Comparison of ENCODE assay signal across 16 cellular contexts in the genomic region with DNA sequence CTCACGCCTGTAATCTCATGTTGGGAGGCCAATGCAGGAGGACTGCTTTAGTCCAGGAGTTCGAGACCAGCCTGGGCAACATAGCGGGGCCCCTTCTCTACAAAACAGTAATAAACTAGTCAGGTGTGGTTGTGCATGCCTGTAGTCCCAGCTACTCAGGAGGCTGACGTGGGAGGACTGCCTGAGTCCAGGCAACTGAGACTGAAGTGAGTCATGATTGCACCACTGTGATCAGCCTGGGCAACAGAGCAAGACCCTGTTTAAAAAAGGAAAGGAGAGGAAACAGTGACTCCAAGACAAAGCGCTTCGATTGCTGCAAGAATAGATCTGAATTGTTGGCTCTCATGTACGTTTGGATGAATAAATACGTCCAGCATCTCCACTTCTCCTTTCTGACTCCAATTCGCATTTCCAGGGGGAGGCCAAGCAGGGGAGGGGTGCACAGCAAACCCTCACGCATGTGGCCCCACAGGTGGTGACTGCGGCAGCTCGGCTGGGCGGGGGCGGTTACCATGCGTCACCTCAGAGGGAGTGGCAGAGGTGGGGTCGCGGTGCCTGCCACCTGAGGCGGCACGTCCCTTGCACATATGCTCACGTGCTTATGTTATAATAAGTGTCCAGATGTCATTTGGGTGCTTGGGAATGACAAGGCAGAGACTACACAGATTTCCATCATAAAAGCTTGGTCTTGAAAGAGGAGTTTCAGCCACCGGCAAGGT.
"Had no signal": no experiment of that assay in that cellular context is flagged by ENCODE, and none has a peak within 500 bp of the region (broad histone marks: within the 10 kb centered on the region; RNA-seq: fewer than 3 reads in every experiment).

No MANE protein-coding gene starts in this region.

- H3K4me1 Mint-ChIP-seq: activated T-helper 17 cell treated with anti-CD3 and anti-CD28 coated beads, Interleukin-2, amount 50 U/mL, for 72 hours; naive B cell had no signal

- DNase-seq: activated CD4-positive, alpha-beta T cell treated with anti-CD3 and anti-CD28 coated beads for 1 hour; activated CD4-positive, alpha-beta T cell treated with anti-CD3 and anti-CD28 coated beads, Interleukin-2, amount 50 U/mL, for 4 hours; activated naive CD4-positive, alpha-beta T cell treated with anti-CD3 and anti-CD28 coated beads, Interleukin-2, amount 50 U/mL, for 16 hours; activated T-cell treated with anti-CD3 and anti-CD28 coated beads for 4 hours; mammary epithelial cell; naive B cell; stimulated activated CD4-positive, alpha-beta T cell treated with anti-CD3 and anti-CD28 coated beads, Interleukin-2, amount 100 ng/mL, for 48 hours; stimulated activated naive B cell treated with anti-CD40 and anti-IgM and Interleukin-4, amounts not matched to agents 10 μg/mL and 1 μg/mL and 100 μg/mL, for 72 hours; T-helper 2 cell had no signal

- H3K27me3 Mint-ChIP-seq: activated T-helper 17 cell treated with anti-CD3 and anti-CD28 coated beads, Interleukin-2, amount 50 U/mL, for 72 hours; stimulated activated naive B cell treated with anti-CD40 and anti-IgM and Interleukin-4, amounts not matched to agents 10 μg/mL and 1 μg/mL and 100 μg/mL, for 72 hours had no signal

- H3K4me3 ChIP-seq: cardiac muscle cell, neural progenitor cell, ovary, tibial nerve had no signal

- H3K9me3 ChIP-seq: ovary, tibial nerve had no signal

- H3K27me3 ChIP-seq: cardiac muscle cell, neural progenitor cell, ovary, tibial nerve had no signal

- H3K9me3 Mint-ChIP-seq: activated T-helper 17 cell treated with anti-CD3 and anti-CD28 coated beads, Interleukin-2, amount 50 U/mL, for 72 hours; naive B cell; neural progenitor cell; stimulated activated naive B cell treated with anti-CD40 and anti-IgM and Interleukin-4, amounts not matched to agents 10 μg/mL and 1 μg/mL and 100 μg/mL, for 72 hours had no signal

- H3K27ac ChIP-seq: cardiac muscle cell, epithelial cell of prostate, neural progenitor cell, ovary, tibial nerve had no signal

- ATAC-seq: activated T-helper 17 cell treated with anti-CD3 and anti-CD28 coated beads, Interleukin-2, amount 50 U/mL, for 72 hours; left lobe of liver; stimulated activated naive B cell treated with anti-CD40 and anti-IgM and Interleukin-4, amounts not matched to agents 10 μg/mL and 1 μg/mL and 100 μg/mL, for 72 hours had no signal

- H3K4me1 ChIP-seq: neural progenitor cell, tibial nerve had no signal

- H3K27ac Mint-ChIP-seq: activated T-helper 17 cell treated with anti-CD3 and anti-CD28 coated beads, Interleukin-2, amount 50 U/mL, for 72 hours; neural progenitor cell; stimulated activated naive B cell treated with anti-CD40 and anti-IgM and Interleukin-4, amounts not matched to agents 10 μg/mL and 1 μg/mL and 100 μg/mL, for 72 hours had no signal

- H3K4me2 ChIP-seq: neural progenitor cell had no signal

- H3K4me3 Mint-ChIP-seq: activated T-helper 17 cell treated with anti-CD3 and anti-CD28 coated beads, Interleukin-2, amount 50 U/mL, for 72 hours; naive B cell; neural progenitor cell; stimulated activated naive B cell treated with anti-CD40 and anti-IgM and Interleukin-4, amounts not matched to agents 10 μg/mL and 1 μg/mL and 100 μg/mL, for 72 hours had no signal

- H3K36me3 ChIP-seq: cardiac muscle cell, neural progenitor cell, ovary had no signal
